In genomic region chr10:11280187-11280932, GRCh38 we compare ENCODE assay signal across 22 cellular contexts.
DNase-seq lines count a peak whose midpoint lies in the region; ATAC-seq and TF ChIP-seq lines count a peak whose summit lies in the region.
"Had no signal": no experiment of that assay in that cellular context is flagged by ENCODE, and none has a peak within 500 bp of the region (broad histone marks: within the 10 kb centered on the region; RNA-seq: fewer than 3 reads in every experiment).

No MANE protein-coding gene starts in this region.

- TF ChIP-seq CTCF in neural cell (IDR thresholded peaks at IDR 0.05; ENCODE audit: poor library complexity, severe bottlenecking) (no peak), OCI-LY7 (conservative IDR thresholded peaks at IDR 0.05; ENCODE audit: low read length) (no peak)

- H3K9me3 ChIP-seq in neural cell (ENCODE audit: low read length) (no peaks in the 10 kb centered on the region), OCI-LY7 (ENCODE audit: low read length) (no peaks in the 10 kb centered on the region)
- H3K9me3 ChIP-seq: psoas muscle, testis, vagina had no signal

- H2AFZ ChIP-seq in neural cell (ENCODE audit: low read depth, low read length) (no peak overlapping the region), OCI-LY7 (ENCODE audit: low read length) (no peak overlapping the region)

- BruUV-seq in OCI-LY7 (replicated peaks; lab: Mats Ljungman, UMichigan), result no TSS peak

- no peak overlapping the region for H3K4me3 ChIP-seq in neural cell (ENCODE audit: low read length)
- H3K4me3 ChIP-seq in OCI-LY7 (ENCODE audit: low read depth, low read length, poor library complexity, severe bottlenecking), result no peak overlapping the region
- H3K4me3 ChIP-seq: psoas muscle, testis, vagina had no signal

- H3K4me1 ChIP-seq in OCI-LY7 (ENCODE audit: insufficient read depth, low read length, poor library complexity, severe bottlenecking), result no peaks in the 10 kb centered on the region
- H3K4me1 ChIP-seq: psoas muscle, testis, vagina had no signal

- H3K27me3 Mint-ChIP-seq in central memory CD8-positive, alpha-beta T cell, result no peaks in the 10 kb centered on the region
- H3K27me3 Mint-ChIP-seq: CD4-positive, CD25-positive, alpha-beta regulatory T cell had no signal

- H3K9me3 Mint-ChIP-seq in activated naive CD4-positive, alpha-beta T cell treated with anti-CD3 and anti-CD28 coated beads, Interleukin-2, amount 50 U/mL, for 72 hours, result no peaks in the 10 kb centered on the region
- no peaks in the 10 kb centered on the region for H3K9me3 Mint-ChIP-seq in central memory CD8-positive, alpha-beta T cell
- H3K9me3 Mint-ChIP-seq: CD4-positive, CD25-positive, alpha-beta regulatory T cell; neural crest cell had no signal

- H3K9me2 ChIP-seq in neural cell (ENCODE audit: insufficient read depth, low read length) (no peaks in the 10 kb centered on the region), OCI-LY7 (ENCODE audit: insufficient read depth, low read length) (no peaks in the 10 kb centered on the region)

- peaks cover 20 to 43% of the 10 kb centered on the region in 2 donors for H3K36me3 Mint-ChIP-seq in activated naive CD4-positive, alpha-beta T cell treated with anti-CD3 and anti-CD28 coated beads, Interleukin-2, amount 50 U/mL, for 72 hours
- H3K36me3 Mint-ChIP-seq in central memory CD8-positive, alpha-beta T cell (ENCODE audit: insufficient read depth), result peaks cover 51% of the 10 kb centered on the region

- peak; percentile 21 for TF ChIP-seq POLR2A in GM19193 (IDR thresholded peaks at IDR 0.05; ENCODE audit: extremely low read depth, insufficient read depth, insufficient read length)

- H3K27ac Mint-ChIP-seq in activated naive CD4-positive, alpha-beta T cell treated with anti-CD3 and anti-CD28 coated beads, Interleukin-2, amount 50 U/mL, for 72 hours, result peak overlapping the region; percentile 80 to 96
- peak overlapping the region; percentile 79 for H3K27ac Mint-ChIP-seq in central memory CD8-positive, alpha-beta T cell (ENCODE audit: low read depth)
- H3K27ac Mint-ChIP-seq: HFFc6 had no signal

- peak in 1 of 2 donors; percentile 11 for ATAC-seq in activated naive CD4-positive, alpha-beta T cell treated with anti-CD3 and anti-CD28 coated beads, Interleukin-2, amount 50 U/mL, for 72 hours
- no peak for ATAC-seq in central memory CD8-positive, alpha-beta T cell (replicated peaks; ENCODE audit: extremely low read depth, poor library complexity, severe bottlenecking)
- no peak for ATAC-seq in HG03565 (IDR thresholded peaks at IDR 0.05; ENCODE audit: unreplicated experiment)
- ATAC-seq: psoas muscle had no signal

- H3K27ac ChIP-seq in neural cell (ENCODE audit: low read length) (no peak overlapping the region), OCI-LY7 (ENCODE audit: low read depth, low read length, poor library complexity, severe bottlenecking) (no peak overlapping the region)
- H3K27ac ChIP-seq: psoas muscle, testis, vagina had no signal

- no peak for DNase-seq in activated naive CD4-positive, alpha-beta T cell treated with anti-CD3 and anti-CD28 coated beads, Interleukin-2, amount 50 U/mL, for 72 hours (ENCODE audit: low spot score in 2 of 2)
- DNase-seq in activated naive CD4-positive, alpha-beta T cell treated with Interleukin-2 at 50 U/mL for 16 hours, result no peak
- DNase-seq in central memory CD8-positive, alpha-beta T cell (ENCODE audit: low spot score in 2 of 2), result no peak
- DNase-seq in OCI-LY7 (ENCODE audit: low spot score) (no peak), NCI-H226 (no peak)
- DNase-seq: activated CD4-positive, CD25-positive, alpha-beta regulatory T cell; amygdala; CD4-positive, CD25-positive, alpha-beta regulatory T cell; central memory CD4-positive, alpha-beta T cell; foreskin fibroblast; HFFc6; NCI-H1694; NCI-H2171 treated with DMSO at 0.1 percent for 48 hours; psoas muscle; stimulated activated CD4-positive, alpha-beta T cell treated with anti-CD3 and anti-CD28 coated beads, Interleukin-1b, Interleukin-23, amount 100 ng/mL, for 48 hours; T-helper 9 cell; testis had no signal

- no peak overlapping the region for H3K4me3 Mint-ChIP-seq in central memory CD8-positive, alpha-beta T cell
- H3K4me3 Mint-ChIP-seq: HFFc6, neural crest cell had no signal

- CTCF ChIA-PET in OCI-LY7 (lab: Charles Lee; ENCODE audit: unreplicated experiment), result no interaction called here

- H3K79me2 ChIP-seq in neural cell (replicated peaks; ENCODE audit: insufficient read depth, low read length) (no peaks in the 10 kb centered on the region), OCI-LY7 (ENCODE audit: insufficient read depth, low read depth, low read length) (no peaks in the 10 kb centered on the region)

- H3F3A ChIP-seq in neural cell (ENCODE audit: insufficient read depth, low read length, poor library complexity, severe bottlenecking), result no peaks in the 10 kb centered on the region

- H3K4me1 Mint-ChIP-seq in central memory CD8-positive, alpha-beta T cell, result peaks cover 22% of the 10 kb centered on the region

- TF ChIP-seq RAD21 in neural cell (conservative IDR thresholded peaks at IDR 0.05), result no peak

- intact Hi-C loops in OCI-LY7 (cut with micrococcal nuclease; ENCODE audit: unreplicated experiment), result no loop called here

- TF ChIP-seq EP300 in neural cell (conservative IDR thresholded peaks at IDR 0.05; ENCODE audit: poor library complexity, severe bottlenecking), result no peak

- H3K4me2 ChIP-seq in neural cell (ENCODE audit: low read length) (no peak overlapping the region), OCI-LY7 (ENCODE audit: low read length) (no peak overlapping the region)

- peaks cover 7% of the 10 kb centered on the region for H3K36me3 ChIP-seq in neural cell (ENCODE audit: insufficient read depth, low read length)
- H3K36me3 ChIP-seq in OCI-LY7 (ENCODE audit: insufficient read depth, low read length), result no peaks in the 10 kb centered on the region

- POLR2A ChIA-PET in OCI-LY7 (lab: Charles Lee), result no interaction called here

- H4K20me1 ChIP-seq in neural cell (ENCODE audit: insufficient read depth), result no peaks in the 10 kb centered on the region
- no peaks in the 10 kb centered on the region for H4K20me1 ChIP-seq in OCI-LY7 (ENCODE audit: insufficient read depth, low read length)

- H3K9ac ChIP-seq in neural cell (ENCODE audit: low read length), result no peak overlapping the region

- H3K27me3 ChIP-seq in neural cell (ENCODE audit: insufficient read depth, low read depth, low read length), result no peaks in the 10 kb centered on the region
- H3K27me3 ChIP-seq: testis, vagina had no signal

TF ChIP-seq in neural cell, 6 proteins besides CTCF, POLR2A, EP300 and RAD21:
- TF ChIP-seq SMC3 (conservative IDR thresholded peaks at IDR 0.05; ENCODE audit: poor library complexity) (no peak), REST (IDR thresholded peaks at IDR 0.05; ENCODE audit: borderline replicate concordance) (no peak), MXI1 (conservative IDR thresholded peaks at IDR 0.05; ENCODE audit: poor library complexity, severe bottlenecking) (no peak), TAF1 (IDR thresholded peaks at IDR 0.05; ENCODE audit: low read depth) (no peak), POLR2AphosphoS5 (IDR thresholded peaks at IDR 0.05) (peak; percentile 14), EZH2 (IDR thresholded peaks at IDR 0.05; ENCODE audit: borderline replicate concordance, insufficient read depth, low read length, poor library complexity, severe bottlenecking) (no peak)
TF ChIP-seq in neural cell: peak in this region for 1.
